9 cellular contexts compared by ENCODE assay signal in the genomic region with DNA sequence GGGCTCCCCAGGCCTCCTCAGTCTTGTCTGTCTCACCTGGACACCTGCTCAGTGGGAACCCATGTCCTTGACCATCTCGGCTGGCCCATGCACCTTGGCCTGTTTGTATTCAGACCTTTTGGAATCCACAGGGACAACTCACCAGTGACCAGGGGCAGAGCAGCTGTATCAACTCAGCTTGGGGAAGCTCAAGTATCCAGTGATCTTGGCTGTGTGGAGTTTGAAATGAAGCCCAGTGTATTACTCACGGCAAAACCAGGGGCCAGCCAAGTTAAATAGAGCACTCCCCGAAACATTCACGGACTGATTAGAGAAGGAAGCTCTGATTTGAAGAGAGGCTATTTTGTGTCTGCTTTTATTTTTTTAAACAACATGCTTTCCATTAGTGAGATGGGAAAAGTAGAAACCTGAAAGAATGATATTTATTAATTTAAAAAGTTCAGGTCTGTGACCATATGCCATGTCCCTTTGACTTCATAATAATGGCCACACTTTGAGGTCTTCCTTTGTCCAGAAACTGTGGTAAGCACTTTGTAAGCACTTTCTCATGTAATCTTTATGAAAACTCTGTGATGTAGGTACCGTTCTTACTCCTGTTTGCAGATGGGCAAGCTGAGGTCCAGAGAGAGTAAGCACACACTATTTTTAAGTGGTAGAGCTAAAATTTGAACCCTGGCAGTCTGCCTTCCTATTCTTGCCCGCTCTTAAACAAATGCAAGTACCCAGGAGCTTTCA.
DNase-seq lines count a peak whose midpoint lies in the region; FAIRE-seq and TF ChIP-seq lines count a peak whose summit lies in the region.
"Had no signal": no experiment of that assay in that cellular context is flagged by ENCODE, and none has a peak within 500 bp of the region (broad histone marks: within the 10 kb centered on the region; RNA-seq: fewer than 3 reads in every experiment).

No MANE protein-coding gene starts in this region.

- WGBS in suprapubic skin: 59% methylated on average over 6 of the region's 6 CpGs

- H3K4me3 ChIP-seq in uterus (no peak overlapping the region), suprapubic skin (no peak overlapping the region)

- H3K27ac ChIP-seq in uterus (peak overlapping the region; percentile 78 to 80), suprapubic skin (no peak overlapping the region)

- intact Hi-C loops in uterus (cut with DNase I; ENCODE audit: low total_unique reads): no loop called here

- TF ChIP-seq CTCF in mesothelial cell of epicardium (IDR thresholded peaks at IDR 0.05; ENCODE audit: unreplicated experiment) (no peak), uterus (IDR thresholded peaks at IDR 0.05) (no peak), suprapubic skin (IDR thresholded peaks at IDR 0.05) (no peak)

- DNase-seq in NCI-H226 (peak; percentile 85), mesothelial cell of epicardium (ENCODE audit: low spot score in 2 of 2, unreplicated experiment in 2 of 2) (no peak), uterus (peak; percentile 82 to 89), suprapubic skin (ENCODE audit: low spot score in 2 of 2) (no peak), activated gamma-delta T cell (lab: John Stamatoyannopoulos, UW) (no peak), KG1 (lab: John Stamatoyannopoulos, UW) (no peak)

- peak; percentile 4 for FAIRE-seq in endometrium (lab: Jason Lieb, UNC)
- FAIRE-seq: TTC549 had no signal

- peak overlapping the region; percentile 51 for H3K27ac Mint-ChIP-seq in mesothelial cell of epicardium
- H3K27ac Mint-ChIP-seq: activated naive CD4-positive, alpha-beta T cell treated with anti-CD3 and anti-CD28 coated beads, Interleukin-2, amount 50 U/mL, for 72 hours had no signal

- H3K9me3 ChIP-seq in uterus: no peaks in the 10 kb centered on the region
- no peaks in the 10 kb centered on the region for H3K9me3 ChIP-seq in suprapubic skin

- no peak for TF ChIP-seq EP300 in suprapubic skin (IDR thresholded peaks at IDR 0.05)

- H3K36me3 Mint-ChIP-seq in mesothelial cell of epicardium: peaks cover 3% of the 10 kb centered on the region
- H3K36me3 Mint-ChIP-seq: activated naive CD4-positive, alpha-beta T cell treated with anti-CD3 and anti-CD28 coated beads, Interleukin-2, amount 50 U/mL, for 72 hours had no signal

- H3K27me3 ChIP-seq in uterus: no peaks in the 10 kb centered on the region
- H3K27me3 ChIP-seq in suprapubic skin: no peaks in the 10 kb centered on the region

- no peak overlapping the region for H3K4me3 Mint-ChIP-seq in mesothelial cell of epicardium

- peaks cover 18% of the 10 kb centered on the region for H3K4me1 Mint-ChIP-seq in mesothelial cell of epicardium

- no peaks in the 10 kb centered on the region for H3K36me3 ChIP-seq in uterus
- no peaks in the 10 kb centered on the region for H3K36me3 ChIP-seq in suprapubic skin

- TF ChIP-seq POLR2A in uterus (IDR thresholded peaks at IDR 0.05) (no peak), suprapubic skin (IDR thresholded peaks at IDR 0.05) (no peak)

- H3K27me3 Mint-ChIP-seq in mesothelial cell of epicardium (ENCODE audit: low read depth): no peaks in the 10 kb centered on the region

- H3K9me3 Mint-ChIP-seq in mesothelial cell of epicardium: peaks cover 21% of the 10 kb centered on the region
- H3K9me3 Mint-ChIP-seq: activated naive CD4-positive, alpha-beta T cell treated with anti-CD3 and anti-CD28 coated beads, Interleukin-2, amount 50 U/mL, for 72 hours had no signal

- H3K4me1 ChIP-seq in uterus (peaks cover 3 to 7% of the 10 kb centered on the region in 2 donors), suprapubic skin (peaks cover 8% of the 10 kb centered on the region)

Comparison
In these comparisons a context has a peak if more than half of its experiments do, and no peak if none do; other contexts are left out.
1. DNase-seq: peak in NCI-H226 (single experiment) and uterus (2 of 2); none in mesothelial cell of epicardium (0 of 2), suprapubic skin (0 of 2), activated gamma-delta T cell (single experiment) and KG1 (single experiment).